17 cellular contexts compared by ENCODE assay signal in the genomic region with DNA sequence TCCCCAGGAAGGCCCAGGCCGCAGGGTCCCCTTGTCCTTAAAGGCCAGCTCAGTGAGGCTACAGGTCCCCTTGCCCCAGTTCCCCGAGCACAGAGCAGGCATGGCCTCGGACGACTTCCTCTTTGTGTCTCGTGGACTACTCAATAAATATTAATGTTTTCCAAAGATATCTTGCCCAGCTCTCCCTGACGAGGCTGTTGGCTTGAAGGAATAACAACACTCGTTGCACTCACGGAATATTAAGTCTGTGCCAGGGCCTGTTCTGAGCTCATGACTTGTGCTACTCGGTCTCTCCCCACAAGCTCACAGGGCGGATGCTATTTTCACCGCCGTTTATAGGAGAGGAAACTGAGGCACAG.
DNase-seq lines count a peak whose midpoint lies in the region; ATAC-seq and TF ChIP-seq lines count a peak whose summit lies in the region.
"Had no signal": no experiment of that assay in that cellular context is flagged by ENCODE, and none has a peak within 500 bp of the region (broad histone marks: within the 10 kb centered on the region; RNA-seq: fewer than 3 reads in every experiment).

No MANE protein-coding gene starts in this region.

- H3K23ac ChIP-seq in IMR-90 (ENCODE audit: low read depth, low read length) = no peak overlapping the region

- H3K4me3 ChIP-seq in IMR-90 (ENCODE audit: insufficient read depth, low read depth, low read length) = no peak overlapping the region
- no peak overlapping the region for H3K4me3 ChIP-seq in coronary artery
- no peak overlapping the region for H3K4me3 ChIP-seq in mucosa of stomach (ENCODE audit: low read length)
- H3K4me3 ChIP-seq in transverse colon = no peak overlapping the region
- H3K4me3 ChIP-seq: body of pancreas had no signal

- H2BK120ac ChIP-seq in IMR-90 (ENCODE audit: low read depth, low read length) = peak overlapping the region; percentile 13; the same call in 1 of the 2 replicates

- POLR2A ChIA-PET in IMR-90 (lab: Charles Lee; ENCODE audit: unreplicated experiment) = no interaction called here

- peak overlapping the region; percentile 5 to 18; a peak in 1 of 4 replicates for H4K8ac ChIP-seq in IMR-90 (ENCODE audit: low read depth in 2 of 2, low read length in 2 of 2)

- H3K9ac ChIP-seq in IMR-90 (ENCODE audit: low read depth, low read length) = no peak overlapping the region
- peak overlapping the region; percentile 4 for H3K9ac ChIP-seq in mucosa of stomach (ENCODE audit: low read length)

- H3K9me3 ChIP-seq in IMR-90 (ENCODE audit: control insufficient read depth, insufficient read depth, low read length) (no peaks in the 10 kb centered on the region), mucosa of stomach (ENCODE audit: control insufficient read depth, low read length) (no peaks in the 10 kb centered on the region), transverse colon (no peaks in the 10 kb centered on the region)
- H3K9me3 ChIP-seq: body of pancreas had no signal

- in situ Hi-C loops in IMR-90 (cut with MboI; ENCODE audit: low sequenced_read_pairs) (no loop called here), transverse colon (cut with MboI; ENCODE audit: low pct_ligation_motif_present in 1 of 4, low pct_unique_long_range_greater_than_20kb in 1 of 4, low sequenced_read_pairs in 3 of 4) (no loop called here)

- ATAC-seq in IMR-90 (ENCODE audit: low read depth) (no peak), HG03097 (IDR thresholded peaks at IDR 0.05; ENCODE audit: low FRiP score, unreplicated experiment) (no peak)
- no peak for ATAC-seq in stimulated activated naive CD8-positive, alpha-beta T cell treated with anti-CD3 and anti-CD28 coated beads, Interleukin-15, amount 100 ng/mL, for 72 hours
- ATAC-seq: body of pancreas; effector memory CD8-positive, alpha-beta T cell had no signal

- H2AK5ac ChIP-seq in IMR-90 (ENCODE audit: low read depth, low read length) = peak overlapping the region; percentile 40

- H3K9me1 ChIP-seq in IMR-90 (ENCODE audit: insufficient read depth, low read length) = peaks cover 19% of the 10 kb centered on the region

- no peak overlapping the region for H3K14ac ChIP-seq in IMR-90 (replicated peaks; ENCODE audit: low read depth, low read length)

- TF ChIP-seq EP300 in transverse colon (IDR thresholded peaks at IDR 0.05; ENCODE audit: low read depth) = no peak

- H2AFZ ChIP-seq in IMR-90 (replicated peaks; ENCODE audit: low read length, poor library complexity) = no peak overlapping the region

- no peak overlapping the region for H3K18ac ChIP-seq in IMR-90 (ENCODE audit: low read depth, low read length)

- H4K91ac ChIP-seq in IMR-90 (ENCODE audit: insufficient read depth, low read depth, low read length) = peak overlapping the region; percentile 31; the same call in 1 of the 2 replicates

- H3K27me3 Mint-ChIP-seq in stimulated activated naive CD8-positive, alpha-beta T cell treated with anti-CD3 and anti-CD28 coated beads, Interleukin-15, amount 100 ng/mL, for 72 hours = no peaks in the 10 kb centered on the region
- H3K27me3 Mint-ChIP-seq: effector memory CD8-positive, alpha-beta T cell had no signal

- no peak overlapping the region for H4K5ac ChIP-seq in IMR-90 (ENCODE audit: low read depth, low read length)

- 81% methylated on average over 6 of the region's 12 CpGs; no CpG with 5 or more reads in 1 of the 2 experiments for WGBS in IMR-90 (ENCODE audit: extremely low coverage in 2 of 2, insufficient read length in 1 of 2), 2 experiments
- 60 to 75% methylated on average over 1 to 12 of the region's 12 CpGs for WGBS in transverse colon (ENCODE audit: low coverage in 1 of 2), 2 donors

- no peaks in the 10 kb centered on the region for H3K27me3 ChIP-seq in IMR-90 (ENCODE audit: control insufficient read depth, insufficient read depth, low read length)
- H3K27me3 ChIP-seq in mucosa of stomach (ENCODE audit: control insufficient read depth, insufficient read depth, low read length) = no peaks in the 10 kb centered on the region
- no peaks in the 10 kb centered on the region for H3K27me3 ChIP-seq in transverse colon
- H3K27me3 ChIP-seq: body of pancreas had no signal

- intact Hi-C loops in IMR-90 (cut with micrococcal nuclease) (no loop called here), transverse colon (cut with DNase I; ENCODE audit: low total_unique reads) (loop anchor here (10.0 kb wide), 1 partner anchor 71 kb away; the partner anchor contains the start of gene CUX1)

- no peaks in the 10 kb centered on the region for H3K36me3 ChIP-seq in IMR-90 (ENCODE audit: control insufficient read depth, insufficient read depth, low read length)
- no peaks in the 10 kb centered on the region for H3K36me3 ChIP-seq in mucosa of stomach (ENCODE audit: control insufficient read depth, insufficient read depth, low read length)
- H3K36me3 ChIP-seq in transverse colon = no peaks in the 10 kb centered on the region

- TF ChIP-seq RAD21 in IMR-90 (IDR thresholded peaks at IDR 0.05; ENCODE audit: low read length) = no peak

- H3K9me3 Mint-ChIP-seq in stimulated activated naive CD8-positive, alpha-beta T cell treated with anti-CD3 and anti-CD28 coated beads, Interleukin-15, amount 100 ng/mL, for 72 hours = no peaks in the 10 kb centered on the region
- H3K9me3 Mint-ChIP-seq: CD8-positive, alpha-beta T cell; effector memory CD8-positive, alpha-beta T cell had no signal

- no peak for TF ChIP-seq CTCF in IMR-90 (conservative IDR thresholded peaks at IDR 0.05; ENCODE audit: low read depth, low read length)
- no peak for TF ChIP-seq CTCF in coronary artery (IDR thresholded peaks at IDR 0.05)
- TF ChIP-seq CTCF in transverse colon (IDR thresholded peaks at IDR 0.05) = no peak

- peak overlapping the region; percentile 13; the same call in 1 of the 2 replicates for H3K4ac ChIP-seq in IMR-90 (ENCODE audit: low read depth, low read length)

- no peak overlapping the region for H3K4me3 Mint-ChIP-seq in stimulated activated naive CD8-positive, alpha-beta T cell treated with anti-CD3 and anti-CD28 coated beads, Interleukin-15, amount 100 ng/mL, for 72 hours

- no peak overlapping the region for H2BK5ac ChIP-seq in IMR-90 (ENCODE audit: low read depth, low read length, poor library complexity, severe bottlenecking)

- no peak overlapping the region for H3K56ac ChIP-seq in IMR-90 (ENCODE audit: extremely low read depth, insufficient read depth, low read length)

- peaks cover 43 to 82% of the 10 kb centered on the region in 2 experiments for H3K79me1 ChIP-seq in IMR-90 (ENCODE audit: low read depth in 1 of 2, low read length in 2 of 2)

- BruUV-seq in IMR-90 (replicated peaks; lab: Mats Ljungman, UMichigan) = no TSS peak

- TF ChIP-seq POLR2A in IMR-90 (IDR thresholded peaks at IDR 0.05; ENCODE audit: low read depth, low read length) (no peak), transverse colon (IDR thresholded peaks at IDR 0.05) (no peak)

- no peak overlapping the region for H2BK15ac ChIP-seq in IMR-90 (ENCODE audit: low read depth, low read length)

- no peak overlapping the region for H3K27ac Mint-ChIP-seq in stimulated activated naive CD8-positive, alpha-beta T cell treated with anti-CD3 and anti-CD28 coated beads, Interleukin-15, amount 100 ng/mL, for 72 hours

- H3K27ac ChIP-seq in IMR-90 (ENCODE audit: insufficient read depth, low read length) = no peak overlapping the region
- peak overlapping the region; percentile 79 to 80 for H3K27ac ChIP-seq in coronary artery
- H3K27ac ChIP-seq in transverse colon = peak overlapping the region; percentile 87 to 90 (median 88)
- H3K27ac ChIP-seq: body of pancreas had no signal

- H3K4me1 Mint-ChIP-seq in stimulated activated naive CD8-positive, alpha-beta T cell treated with anti-CD3 and anti-CD28 coated beads, Interleukin-15, amount 100 ng/mL, for 72 hours = peaks cover 52% of the 10 kb centered on the region

- no peak for DNase-seq in IMR-90
- DNase-seq in coronary artery (ENCODE audit: low spot score) = no peak
- no peak for DNase-seq in transverse colon
- no peak for DNase-seq in GM03348 (ENCODE audit: low spot score)
- no peak for DNase-seq in stimulated activated naive CD8-positive, alpha-beta T cell treated with anti-CD3 and anti-CD28 coated beads, Interleukin-15, amount 100 ng/mL, for 72 hours
- no peak for DNase-seq in DMS79 (lab: John Stamatoyannopoulos, UW)
- DNase-seq: activated CD4-positive, CD25-positive, alpha-beta regulatory T cell; activated naive CD4-positive, alpha-beta T cell treated with Interleukin-2 at 50 U/mL for 16 hours; CD8-positive, alpha-beta T cell; effector memory CD8-positive, alpha-beta T cell; foreskin fibroblast; NCI-H1694 treated with DMSO at 0.1 percent for 48 hours; NCI-H524; OCI-M1 had no signal

- no peak overlapping the region for H2BK20ac ChIP-seq in IMR-90 (ENCODE audit: low read depth, low read length)

- H3K4me1 ChIP-seq in IMR-90 (ENCODE audit: control insufficient read depth, insufficient read depth, low read length) (peaks cover 23% of the 10 kb centered on the region), mucosa of stomach (ENCODE audit: control insufficient read depth, insufficient read depth, low read length) (peaks cover 42% of the 10 kb centered on the region), transverse colon (peaks cover 35 to 55% (median 42%) of the 10 kb centered on the region in 4 donors)

- H2AK9ac ChIP-seq in IMR-90 (replicated peaks; ENCODE audit: low read depth, low read length, poor library complexity) = no peak overlapping the region

- CTCF ChIA-PET in IMR-90 (lab: Yijun Ruan, JAX) = interaction anchor here (0.8 kb wide), 1 partner anchor 10 kb away, joined by 3 read pairs; no protein-coding TSS in a partner anchor

- dilution Hi-C loops in IMR-90 (cut with HindIII; ENCODE audit: low sequenced_read_pairs, unreplicated experiment) = no loop called here

- H3K4me2 ChIP-seq in IMR-90 (ENCODE audit: low read depth, low read length) = no peak overlapping the region

- peaks cover 17% of the 10 kb centered on the region; the same call in 1 of the 2 replicates for H4K20me1 ChIP-seq in IMR-90 (ENCODE audit: insufficient read depth, low read length)

TF ChIP-seq in IMR-90, 13 proteins besides CTCF, POLR2A, EP300 and RAD21 (continues in another document):
- TF ChIP-seq MXI1 (IDR thresholded peaks at IDR 0.05; ENCODE audit: borderline replicate concordance, low read depth, low read length) (no peak), MAZ (IDR thresholded peaks at IDR 0.05; ENCODE audit: borderline replicate concordance, low read depth, low read length) (no peak), RCOR1 (IDR thresholded peaks at IDR 0.05; ENCODE audit: insufficient replicate concordance, low read length) (no peak), ELK1 (IDR thresholded peaks at IDR 0.05; ENCODE audit: borderline replicate concordance, low read depth, low read length) (no peak), NFE2L2 (IDR thresholded peaks at IDR 0.05; ENCODE audit: low read depth, low read length) (no peak), MAFK (IDR thresholded peaks at IDR 0.05; ENCODE audit: low read depth, low read length) (no peak)
